21 cellular contexts compared by ENCODE assay signal in genomic region chr21:28738305-28738704, GRCh38.
DNase-seq lines count a peak whose midpoint lies in the region; ATAC-seq, FAIRE-seq and TF ChIP-seq lines count a peak whose summit lies in the region.
"Had no signal": no experiment of that assay in that cellular context is flagged by ENCODE, and none has a peak within 500 bp of the region (broad histone marks: within the 10 kb centered on the region; RNA-seq: fewer than 3 reads in every experiment).

No MANE protein-coding gene starts in this region.

- POLR2A ChIA-PET in H1 (lab: Charles Lee; ENCODE audit: partially characterized antibody) = no interaction called here

- H2AK5ac ChIP-seq in H1 (ENCODE audit: low read depth, low read length) = no peak overlapping the region

- peak overlapping the region; percentile 41 for H3K4me3 Mint-ChIP-seq in stimulated activated effector memory CD8-positive, alpha-beta T cell treated with anti-CD3 and anti-CD28 coated beads, Interleukin-12 subunit alpha, Interleukin-12 subunit beta, amount 100 ng/mL, for 72 hours
- H3K4me3 Mint-ChIP-seq: activated CD4-positive, alpha-beta T cell treated with anti-CD3 and anti-CD28 coated beads, Interleukin-2, amount 10 ng/mL, durations not matched to agents 7 days and 5 days; CD14-positive monocyte had no signal

- H3K18ac ChIP-seq in H1 (ENCODE audit: extremely low read depth, low read length) = no peak overlapping the region

- H2BK15ac ChIP-seq in H1 (ENCODE audit: low read length) = no peak overlapping the region

- H3K4me1 ChIP-seq in MM.1S (ENCODE audit: low read length) = peaks cover 12% of the 10 kb centered on the region
- peaks cover 0 to 7% (median 3%) of the 10 kb centered on the region in 4 experiments; a peak in 4 of 7 replicates for H3K4me1 ChIP-seq in H1 (replicated peaks in 1 of 4; ENCODE audit: control insufficient read depth in 3 of 4, insufficient read depth in 4 of 4, low read length in 3 of 4)

- H2BK20ac ChIP-seq in H1 (ENCODE audit: low read length) = no peak overlapping the region

- H2BK12ac ChIP-seq in H1 (ENCODE audit: low read depth, low read length) = no peak overlapping the region

- no peak overlapping the region for H3K56ac ChIP-seq in H1 (replicated peaks; ENCODE audit: insufficient read length, low read depth, low read length)

- H3K27ac ChIP-seq in MM.1S (ENCODE audit: low read length) = no peak overlapping the region
- H3K27ac ChIP-seq in H1 (ENCODE audit: low read depth, low read length) = no peak overlapping the region
- H3K27ac ChIP-seq: brain microvascular endothelial cell, tibial artery had no signal

- no peak for TF ChIP-seq RAD21 in H1 (IDR thresholded peaks at IDR 0.05 in 1 of 2, conservative IDR thresholded peaks at IDR 0.05 in 1 of 2; ENCODE audit: low read depth in 2 of 2, low read length in 2 of 2)

- TF ChIP-seq CTCF in MM.1S (IDR thresholded peaks at IDR 0.05; ENCODE audit: low read length) (no peak), H1 (IDR thresholded peaks at IDR 0.05; ENCODE audit: control extremely low read depth in 1 of 3, insufficient read depth in 1 of 3, low read depth in 1 of 3, low read length in 3 of 3) (no peak)

- H3K14ac ChIP-seq in H1 (ENCODE audit: insufficient read length) = no peak overlapping the region

- no peaks in the 10 kb centered on the region for H3K79me1 ChIP-seq in H1 (ENCODE audit: low read depth, low read length)

- H4K5ac ChIP-seq in H1 (ENCODE audit: insufficient read length, low read depth, low read length) = no peak overlapping the region

- CTCF ChIA-PET in H1 (lab: Charles Lee; ENCODE audit: partially characterized antibody) = interaction anchor here (0.7 to 4.5 kb wide), 3 partner anchors 7 to 1922 kb away, joined by 3 to 34 read pairs (median 3); no protein-coding TSS in a partner anchor

- no peaks in the 10 kb centered on the region for H3K23me2 ChIP-seq in H1 (ENCODE audit: low read depth, low read length)

- H3K79me2 ChIP-seq in MM.1S (ENCODE audit: low read length) (no peaks in the 10 kb centered on the region), H1 (ENCODE audit: control insufficient read depth in 1 of 2, insufficient read depth in 2 of 2, low read length in 2 of 2) (no peaks in the 10 kb centered on the region)

- H3K9ac ChIP-seq in MM.1S (ENCODE audit: low read length) (no peak overlapping the region), H1 (replicated peaks in 1 of 4; ENCODE audit: extremely low read depth in 1 of 4, low read depth in 3 of 4, low read length in 3 of 4) (no peak overlapping the region)

- no peak overlapping the region for H2BK120ac ChIP-seq in H1 (replicated peaks; ENCODE audit: low read depth, low read length)

- H4K20me1 ChIP-seq in MM.1S (ENCODE audit: insufficient read depth, low read length) = no peaks in the 10 kb centered on the region
- H4K20me1 ChIP-seq in H1 (replicated peaks in 1 of 2; ENCODE audit: control insufficient read depth in 1 of 2, insufficient read depth in 2 of 2, low read length in 2 of 2) = no peaks in the 10 kb centered on the region

- H3K27ac Mint-ChIP-seq in stimulated activated effector memory CD8-positive, alpha-beta T cell treated with anti-CD3 and anti-CD28 coated beads, Interleukin-12 subunit alpha, Interleukin-12 subunit beta, amount 100 ng/mL, for 72 hours = peak overlapping the region; percentile 37
- H3K27ac Mint-ChIP-seq: activated CD4-positive, alpha-beta T cell treated with anti-CD3 and anti-CD28 coated beads, Interleukin-2, amount 10 ng/mL, durations not matched to agents 7 days and 5 days; activated T-cell treated with anti-CD3 and anti-CD28 coated beads, Interleukin-2, amount 50 U/mL, for 72 hours; CD14-positive monocyte had no signal

- no peak for TF ChIP-seq EP300 in H1 (IDR thresholded peaks at IDR 0.05; ENCODE audit: borderline replicate concordance in 1 of 2, low read depth in 2 of 2, low read length in 2 of 2)

- H3K9me3 Mint-ChIP-seq in stimulated activated effector memory CD8-positive, alpha-beta T cell treated with anti-CD3 and anti-CD28 coated beads, Interleukin-12 subunit alpha, Interleukin-12 subunit beta, amount 100 ng/mL, for 72 hours = no peaks in the 10 kb centered on the region
- H3K9me3 Mint-ChIP-seq: activated CD4-positive, alpha-beta T cell treated with anti-CD3 and anti-CD28 coated beads, Interleukin-2, amount 10 ng/mL, durations not matched to agents 7 days and 5 days; activated T-cell treated with anti-CD3 and anti-CD28 coated beads, Interleukin-2, amount 50 U/mL, for 72 hours had no signal

- ATAC-seq in left ventricle myocardium superior (peak; percentile 57), HG03135 (IDR thresholded peaks at IDR 0.05; ENCODE audit: unreplicated experiment) (no peak)
- no peak for ATAC-seq in stimulated activated effector memory CD8-positive, alpha-beta T cell treated with anti-CD3 and anti-CD28 coated beads, Interleukin-12 subunit alpha, Interleukin-12 subunit beta, amount 100 ng/mL, for 72 hours

- no peak for FAIRE-seq in H1 (lab: Jason Lieb, UNC)
- FAIRE-seq: colon had no signal

- H2AFZ ChIP-seq in MM.1S (ENCODE audit: low read length) (0 out of 2 replicates have a peak overlapping the region, but pooled peaks have one; percentile 20), H1 (ENCODE audit: low read length) (peak overlapping the region; percentile 46)

- TF ChIP-seq POLR2A in H1 (IDR thresholded peaks at IDR 0.05; ENCODE audit: control extremely low read depth in 1 of 2, low read depth in 2 of 2, low read length in 2 of 2) = no peak

- H3K23ac ChIP-seq in H1 (ENCODE audit: insufficient read length) = no peak overlapping the region

- H3K4ac ChIP-seq in H1 (replicated peaks; ENCODE audit: insufficient read length, low read depth, low read length) = no peak overlapping the region

- H3K9me2 ChIP-seq in MM.1S (replicated peaks; ENCODE audit: insufficient read depth, low read length) = no peaks in the 10 kb centered on the region

- no peak overlapping the region for H4K91ac ChIP-seq in H1 (replicated peaks; ENCODE audit: insufficient read length, low read length)

- intact Hi-C loops in left ventricle myocardium superior (cut with micrococcal nuclease) = no loop called here

- H3K4me1 Mint-ChIP-seq in stimulated activated effector memory CD8-positive, alpha-beta T cell treated with anti-CD3 and anti-CD28 coated beads, Interleukin-12 subunit alpha, Interleukin-12 subunit beta, amount 100 ng/mL, for 72 hours = peaks cover 22% of the 10 kb centered on the region
- H3K4me1 Mint-ChIP-seq: CD14-positive monocyte had no signal

- no peaks in the 10 kb centered on the region for H3K36me3 Mint-ChIP-seq in stimulated activated effector memory CD8-positive, alpha-beta T cell treated with anti-CD3 and anti-CD28 coated beads, Interleukin-12 subunit alpha, Interleukin-12 subunit beta, amount 100 ng/mL, for 72 hours
- H3K36me3 Mint-ChIP-seq: CD14-positive monocyte had no signal

- DNase-seq in MM.1S (no peak), H1 (ENCODE audit: low read depth in 1 of 2, low spot score in 2 of 2) (no peak), left ventricle myocardium superior (no peak), D341Med (ENCODE audit: low spot score) (no peak), NCI-H748 treated with DMSO at 0.1 percent for 48 hours (lab: John Stamatoyannopoulos, UW) (no peak)
- DNase-seq in stimulated activated effector memory CD8-positive, alpha-beta T cell treated with anti-CD3 and anti-CD28 coated beads, Interleukin-12 subunit alpha, Interleukin-12 subunit beta, amount 100 ng/mL, for 72 hours (ENCODE audit: low spot score in 2 of 2) = no peak
- DNase-seq: activated CD4-positive, alpha-beta T cell treated with anti-CD3 and anti-CD28 coated beads, Interleukin-2, amount 10 ng/mL, durations not matched to agents 7 days and 5 days; activated naive CD4-positive, alpha-beta T cell treated with Interleukin-2 at 50 U/mL for 16 hours; activated T-cell treated with anti-CD3 and anti-CD28 coated beads, Interleukin-2, amount 50 U/mL, for 72 hours; effector CD4-positive, alpha-beta T cell; head of caudate nucleus; MV-4-11; NCI-H146; OCI-M1; stimulated activated CD4-positive, alpha-beta T cell treated with anti-CD3 and anti-CD28 coated beads, Interleukin-1b, Interleukin-23, amount 100 ng/mL, for 48 hours; tibial artery had no signal

- 90% methylated on average over 6 of the region's 6 CpGs; no CpG with 5 or more reads in 1 of the 2 experiments for WGBS in H1 (ENCODE audit: extremely low coverage in 1 of 2, insufficient coverage in 1 of 2, insufficient read length in 1 of 2, insufficient replicate concordance in 2 of 2, low coverage in 1 of 2, low lambda C conversion rate in 2 of 2, missing lambda C conversion rate in 1 of 2), 2 experiments

- H4K8ac ChIP-seq in H1 (ENCODE audit: extremely low read depth, insufficient read depth, low read length) = no peak overlapping the region

- peaks cover 13% of the 10 kb centered on the region; the same call in 1 of the 2 replicates for H3F3A ChIP-seq in MM.1S (ENCODE audit: insufficient read depth, low read length)

- H3K27me3 ChIP-seq in MM.1S (replicated peaks; ENCODE audit: insufficient read depth, low read length) = peaks cover 3% of the 10 kb centered on the region; the same call in 1 of the 2 replicates
- no peaks in the 10 kb centered on the region for H3K27me3 ChIP-seq in H1 (replicated peaks in 1 of 4; ENCODE audit: control insufficient read depth in 3 of 4, extremely low read depth in 1 of 4, insufficient read depth in 3 of 4, low read length in 3 of 4)
- H3K27me3 ChIP-seq: brain microvascular endothelial cell, tibial artery had no signal

- no peak overlapping the region; the same call in 1 of the 2 replicates for H3K4me3 ChIP-seq in MM.1S (ENCODE audit: low read length)
- H3K4me3 ChIP-seq in H1 (ENCODE audit: extremely low read depth in 1 of 4, insufficient read depth in 2 of 4, low read depth in 3 of 4, low read length in 4 of 4) = no peak overlapping the region
- H3K4me3 ChIP-seq: skin epidermis, tibial artery had no signal

- H3K4me2 ChIP-seq in MM.1S (ENCODE audit: low read depth, low read length) (peak overlapping the region; percentile 51; the same call in 1 of the 2 replicates), H1 (ENCODE audit: insufficient read depth in 1 of 2, low read depth in 2 of 2, low read length in 2 of 2) (no peak overlapping the region)

- no peaks in the 10 kb centered on the region for H3K36me3 ChIP-seq in MM.1S (replicated peaks; ENCODE audit: insufficient read depth, low read length)
- H3K36me3 ChIP-seq in H1 (ENCODE audit: control insufficient read depth in 2 of 4, insufficient read depth in 4 of 4, low read length in 3 of 4) = no peaks in the 10 kb centered on the region
- H3K36me3 ChIP-seq: brain microvascular endothelial cell, tibial artery had no signal

- H2BK5ac ChIP-seq in H1 (ENCODE audit: low read depth, low read length) = no peak overlapping the region

- H3K9me3 ChIP-seq in MM.1S (replicated peaks; ENCODE audit: insufficient read depth, low read length) = no peaks in the 10 kb centered on the region
- no peaks in the 10 kb centered on the region for H3K9me3 ChIP-seq in H1 (ENCODE audit: insufficient read depth in 2 of 2, low read depth in 1 of 2, low read length in 1 of 2)
- H3K9me3 ChIP-seq: tibial artery had no signal

TF ChIP-seq in H1, 55 proteins besides CTCF, POLR2A, EP300 and RAD21 (continues in another document):
- TF ChIP-seq NRF1 (IDR thresholded peaks at IDR 0.05; ENCODE audit: low read depth, low read length) (no peak), HDAC6 (IDR thresholded peaks at IDR 0.05; ENCODE audit: low read depth, low read length) (no peak), SP2 (IDR thresholded peaks at IDR 0.05; ENCODE audit: low read length) (no peak), POLR2AphosphoS5 (IDR thresholded peaks at IDR 0.05; ENCODE audit: low read depth, low read length) (no peak)
